31 cellular contexts compared by ENCODE assay signal in the genomic region with DNA sequence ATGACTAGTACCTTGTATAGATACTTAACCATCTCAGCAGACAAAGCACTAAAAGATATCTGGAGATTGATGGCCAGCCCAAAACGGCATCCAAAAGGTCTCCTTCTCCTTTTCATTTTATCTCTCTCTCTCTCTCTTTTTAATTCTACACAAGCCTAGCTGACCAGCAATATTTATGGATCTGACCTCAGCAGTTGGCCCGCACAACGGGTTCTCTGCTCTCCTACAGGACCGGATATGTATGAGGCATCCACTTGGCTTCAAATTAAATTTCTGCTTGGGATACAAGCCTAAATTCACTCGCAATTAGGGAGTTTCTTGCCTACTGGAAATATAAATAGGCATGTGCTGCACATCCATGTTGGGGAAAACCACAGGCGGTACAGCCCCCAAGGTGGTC. TPM values are rescaled to one million over a fixed set of nuclear protein-coding genes. Genes with fewer than 3 reads are reported as not detected.
"Had no signal": no experiment of that assay in that cellular context is flagged by ENCODE, and none has a peak within 500 bp of the region (broad histone marks: within the 10 kb centered on the region; RNA-seq: fewer than 3 reads in every experiment).

No MANE protein-coding gene starts in this region.

- H3K9me3 ChIP-seq: stomach, suprapubic skin, testis, thoracic aorta, thyroid gland, tibial artery, tibial nerve, transverse colon, upper lobe of left lung, upper lobe of right lung, uterus, vagina had no signal

- H3K4me3 ChIP-seq: stomach, suprapubic skin, testis, thoracic aorta, thyroid gland, tibial artery, tibial nerve, transverse colon, upper lobe of left lung, upper lobe of right lung, uterus, vagina had no signal

- H3K27ac ChIP-seq: stomach, suprapubic skin, testis, thoracic aorta, thyroid gland, tibial artery, tibial nerve, transverse colon, upper lobe of left lung, upper lobe of right lung, uterus, vagina had no signal

- DNase-seq: stimulated activated CD4-positive, alpha-beta T cell treated with anti-CD3 and anti-CD28 coated beads, Interleukin-2, amount 100 ng/mL, for 48 hours; stimulated activated CD4-positive, alpha-beta T cell treated with anti-CD3 and anti-CD28 coated beads, Interleukin-4, amount 100 ng/mL, for 1 hour; stimulated activated CD4-positive, alpha-beta T cell treated with anti-CD3 and anti-CD28 coated beads, Interleukin-4, amount 100 ng/mL, for 24 hours; stimulated activated CD4-positive, alpha-beta T cell treated with anti-CD3 and anti-CD28 coated beads, Interleukin-4, amount 100 ng/mL, for 4 hours; stimulated activated CD8-positive, alpha-beta memory T cell treated with anti-CD3 and anti-CD28 coated beads, Interleukin-4, amount 100 ng/mL, for 48 hours; stimulated activated naive B cell treated with anti-CD40 and anti-IgM and Interleukin-4, amounts not matched to agents 10 μg/mL and 1 μg/mL and 100 μg/mL, for 72 hours; stimulated activated naive CD4-positive, alpha-beta T cell; stimulated activated naive CD4-positive, alpha-beta T cell treated with Interleukin-2 at 50 U/mL for 16 hours; stimulated activated naive CD8-positive, alpha-beta T cell treated with anti-CD3 and anti-CD28 coated beads, Interleukin-15, amount 100 ng/mL, for 72 hours; stimulated activated naive CD8-positive, alpha-beta T cell treated with anti-CD3 and anti-CD28 coated beads, Interleukin-15, Interleukin-2, amounts not matched to agents 100 U/mL and 50 U/mL, for 24 hours; stomach; substantia nigra; testis; thyroid gland; tibial artery; transverse colon; trophoblast cell; upper lobe of right lung; uterus had no signal

- ATAC-seq: stimulated activated effector memory CD8-positive, alpha-beta T cell treated with anti-CD3 and anti-CD28 coated beads, Interleukin-12 subunit alpha, Interleukin-12 subunit beta, amount 100 ng/mL, for 72 hours; stimulated activated memory B cell treated with anti-CD40 and anti-IgM and Interleukin-4, amounts not matched to agents 10 μg/mL and 1 μg/mL and 100 μg/mL, for 72 hours; stimulated activated naive B cell treated with anti-CD40 and anti-IgM and Interleukin-4, amounts not matched to agents 10 μg/mL and 1 μg/mL and 100 μg/mL, for 72 hours; stimulated activated naive CD8-positive, alpha-beta T cell treated with anti-CD3 and anti-CD28 coated beads, Interleukin-15, amount 100 ng/mL, for 72 hours; stimulated activated naive CD8-positive, alpha-beta T cell treated with anti-CD3 and anti-CD28 coated beads, Interleukin-15, Interleukin-2, amounts not matched to agents 100 U/mL and 50 U/mL, for 24 hours; upper lobe of right lung had no signal

- H3K4me1 ChIP-seq: stomach, suprapubic skin, testis, thyroid gland, tibial artery, tibial nerve, transverse colon, upper lobe of left lung, upper lobe of right lung, uterus, vagina had no signal

- H3K36me3 ChIP-seq: stomach, suprapubic skin, thoracic aorta, thyroid gland, tibial artery, tibial nerve, transverse colon, upper lobe of left lung, upper lobe of right lung, uterus, vagina had no signal

- H3K27me3 ChIP-seq: suprapubic skin, testis, thyroid gland, tibial artery, tibial nerve, transverse colon, upper lobe of left lung, upper lobe of right lung, uterus, vagina had no signal

RNA-seq across cellular contexts. Expression of a gene that starts 22.5 kb away (rescaled TPM):
- total RNA-seq: stomach, subcutaneous adipose tissue, suprapubic skin, temporal lobe, thoracic aorta, thyroid gland, tibial nerve, transverse colon, upper lobe of left lung, upper lobe of right lung, ureter, urinary bladder, uterus, vagina had no signal
- polyA plus RNA-seq: stomach, urinary bladder had no signal

RNA-seq across cellular contexts. Expression of a gene that starts 58.1 kb away (rescaled TPM):
- total RNA-seq: stomach, subcutaneous adipose tissue, suprapubic skin, temporal lobe, thoracic aorta, thyroid gland, tibial nerve, transverse colon, upper lobe of left lung, upper lobe of right lung, ureter, urinary bladder, uterus, vagina had no signal
- polyA plus RNA-seq: stomach, thymus, urinary bladder had no signal
